8 cellular contexts compared by ENCODE assay signal in the genomic region with DNA sequence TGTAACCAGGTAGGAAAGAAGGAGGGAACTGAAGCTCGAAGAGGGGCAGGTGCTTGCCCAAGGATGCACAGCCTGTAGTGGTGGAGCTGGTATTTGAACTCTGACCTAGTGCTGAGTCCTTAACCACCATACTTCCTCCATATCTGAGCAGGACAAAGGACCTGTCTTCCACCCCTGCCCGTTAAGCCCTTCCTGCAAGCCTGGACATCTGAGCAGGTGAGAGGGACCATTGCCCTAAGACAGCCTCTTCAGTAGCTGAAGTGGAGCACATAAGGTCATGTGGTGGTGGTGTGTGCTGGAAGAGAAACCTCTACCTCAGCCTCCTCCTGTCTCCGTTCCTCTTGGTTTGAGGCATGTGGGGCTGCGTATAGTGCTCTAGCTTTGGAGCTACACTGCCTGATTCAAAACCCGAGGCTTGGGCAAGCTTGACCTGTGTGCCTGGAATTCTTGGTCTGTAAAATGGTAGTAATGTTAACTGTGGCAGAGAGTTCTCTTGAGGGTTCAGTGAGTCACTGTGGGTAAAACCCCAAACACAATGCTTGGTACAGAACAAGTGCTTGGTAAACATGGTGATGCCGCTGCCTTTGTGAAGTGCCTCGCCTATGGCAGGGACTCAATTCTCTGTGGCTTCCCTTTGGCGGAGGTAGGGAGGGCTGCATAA. TPM values are rescaled to one million over a fixed set of nuclear protein-coding genes. Genes with fewer than 3 reads are reported as not detected.
DNase-seq lines count a peak whose midpoint lies in the region; ATAC-seq and TF ChIP-seq lines count a peak whose summit lies in the region.

No MANE protein-coding gene starts in this region.

- in situ Hi-C loops in transverse colon (cut with MboI; ENCODE audit: low pct_ligation_motif_present in 1 of 4, low pct_unique_long_range_greater_than_20kb in 1 of 4, low sequenced_read_pairs in 3 of 4) = loop anchor here in 2 of 4 donors (25.0 kb wide), 1 partner anchor 214 kb away; no protein-coding TSS in a partner anchor

- H3K27ac ChIP-seq in transverse colon = peak overlapping the region; percentile 26 to 42 (median 32)

- H3K27me3 ChIP-seq in kidney epithelial cell (ENCODE audit: control insufficient read depth, insufficient read depth, low read length) (no peaks in the 10 kb centered on the region), transverse colon (no peaks in the 10 kb centered on the region)

- 63 to 73% methylated on average over 3 to 8 of the region's 8 CpGs for WGBS in transverse colon (ENCODE audit: low coverage in 1 of 2), 2 donors

- H3K4me1 ChIP-seq in transverse colon = peaks cover 12 to 40% (median 21%) of the 10 kb centered on the region in 4 donors

- no peak for TF ChIP-seq POLR2A in transverse colon (IDR thresholded peaks at IDR 0.05)
- no peak for TF ChIP-seq POLR2A in GM18505 (IDR thresholded peaks at IDR 0.05; ENCODE audit: borderline replicate concordance, extremely low read depth, insufficient read depth, insufficient read length)

- H3K4me3 ChIP-seq in kidney epithelial cell (ENCODE audit: low read depth, low read length) (no peak overlapping the region), transverse colon (no peak overlapping the region)

- intact Hi-C loops in transverse colon (cut with DNase I; ENCODE audit: low total_unique reads) = no loop called here

- peak; percentile 25 for ATAC-seq in GM18858 (IDR thresholded peaks at IDR 0.05; ENCODE audit: unreplicated experiment)
- no peak for ATAC-seq in GM18505 (IDR thresholded peaks at IDR 0.05; ENCODE audit: unreplicated experiment)

- DNase-seq in NCI-H2029 (lab: John Stamatoyannopoulos, UW) (peak; percentile 98), kidney epithelial cell (ENCODE audit: low read depth) (peak; percentile 82), transverse colon (no peak), NCI-H82 treated with DMSO at 0.1 percent for 48 hours (lab: John Stamatoyannopoulos, UW; ENCODE audit: unreplicated experiment) (no peak), GM20000 (ENCODE audit: low spot score) (no peak)
- DNase-seq in activated CD8-positive, alpha-beta memory T cell treated with anti-CD3 and anti-CD28 coated beads, Interleukin-2, amount 50 U/mL, for 48 hours = peak; percentile 77

- H3K9me3 ChIP-seq in transverse colon = no peaks in the 10 kb centered on the region

- TF ChIP-seq CTCF in kidney epithelial cell (IDR thresholded peaks at IDR 0.05; ENCODE audit: insufficient read depth, low read length, poor library complexity, severe bottlenecking) (no peak), transverse colon (IDR thresholded peaks at IDR 0.05) (no peak), GM20000 (IDR thresholded peaks at IDR 0.05; ENCODE audit: extremely low read depth, missing control alignments) (no peak)

- H3K36me3 ChIP-seq in kidney epithelial cell (ENCODE audit: control insufficient read depth, insufficient read depth, low read length) (peaks cover 4% of the 10 kb centered on the region), transverse colon (no peaks in the 10 kb centered on the region)

- TF ChIP-seq EP300 in transverse colon (IDR thresholded peaks at IDR 0.05; ENCODE audit: low read depth) = no peak

RNA-seq across cellular contexts. Expression of a gene that starts 7.4 kb away (rescaled TPM):
- total RNA-seq in kidney epithelial cell = 27.6 and 28.8 TPM in 2 replicates
- total RNA-seq in transverse colon = 100 to 1,000 TPM in 1 of 4 donors, 10 to 100 TPM in 3; 18.7 to 142 (median 39.3) TPM

Comparison
In these comparisons a context has a peak if more than half of its experiments do, and no peak if none do; other contexts are left out.
1. DNase-seq: peak in NCI-H2029 (single experiment), activated CD8-positive, alpha-beta memory T cell treated with anti-CD3 and anti-CD28 coated beads, Interleukin-2, amount 50 U/mL, for 48 hours (single experiment) and kidney epithelial cell (single experiment); none in transverse colon (single experiment), NCI-H82 treated with DMSO at 0.1 percent for 48 hours (single experiment) and GM20000 (single experiment).